In the genomic region with DNA sequence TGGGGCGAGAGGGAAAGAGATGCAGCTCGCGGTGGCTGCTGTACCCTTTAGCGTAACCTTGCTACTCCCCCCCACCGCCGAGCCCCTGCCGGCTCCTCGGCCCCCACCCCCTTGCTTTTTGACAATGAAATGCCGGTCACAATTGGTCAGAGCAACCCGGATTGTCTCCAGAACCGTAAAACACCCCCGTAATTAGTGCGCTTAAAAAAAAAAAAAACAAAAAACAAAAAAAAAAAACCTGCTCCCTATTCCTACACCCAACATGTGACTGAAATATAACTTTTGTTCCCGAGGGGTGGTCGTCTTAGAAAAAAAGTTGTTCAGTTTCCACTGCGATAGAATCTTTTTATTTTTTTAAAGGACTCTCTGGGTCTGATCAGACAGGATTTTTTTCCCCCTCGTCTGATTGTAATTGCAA, we compare ENCODE assay signal across 8 cellular contexts. TPM values are rescaled to one million over a fixed set of nuclear protein-coding genes. Genes with fewer than 3 reads are reported as not detected.
A peak's percentile ranks its signal among the peaks of the same experiment; 100 is the strongest.
DNase-seq lines count a peak whose midpoint lies in the region; ATAC-seq and TF ChIP-seq lines count a peak whose summit lies in the region.

No MANE protein-coding gene starts in this region.

- H3K9me3 Mint-ChIP-seq in brain: peaks cover 0 to 5% (median 2%) of the 10 kb centered on the region in 5 experiments
- peaks cover 6% of the 10 kb centered on the region for H3K9me3 Mint-ChIP-seq in mesothelial cell of epicardium

- no peaks in the 10 kb centered on the region for H3K36me3 Mint-ChIP-seq in brain
- H3K36me3 Mint-ChIP-seq in mesothelial cell of epicardium: no peaks in the 10 kb centered on the region

- H3K36me3 ChIP-seq in KOPT-K1 (ENCODE audit: insufficient read depth, low read length): no peaks in the 10 kb centered on the region

- H3K9me3 ChIP-seq in KOPT-K1 (ENCODE audit: insufficient read depth, low read length, poor library complexity, severe bottlenecking): no peaks in the 10 kb centered on the region

- H3K27ac ChIP-seq in KOPT-K1 (ENCODE audit: low read depth, low read length, poor library complexity, severe bottlenecking): peak overlapping the region; percentile 96

- DNase-seq in AG10803 (ENCODE audit: low read depth): no peak
- DNase-seq in mesothelial cell of epicardium (ENCODE audit: low spot score in 2 of 2, unreplicated experiment in 2 of 2): peak in 1 of 2 experiments; percentile 29
- DNase-seq in erythroblast (lab: John Stamatoyannopoulos, UW): no peak

- peak overlapping the region; percentile 95 for H3K4me3 ChIP-seq in AG10803 (ENCODE audit: low read length)

- ATAC-seq in GM18511 (IDR thresholded peaks at IDR 0.05; ENCODE audit: unreplicated experiment) (no peak), HG02852 (IDR thresholded peaks at IDR 0.05; ENCODE audit: unreplicated experiment) (no peak), GM21515 (IDR thresholded peaks at IDR 0.05; ENCODE audit: unreplicated experiment) (no peak)

- no peak for TF ChIP-seq POLR2A in erythroblast (IDR thresholded peaks at IDR 0.05; ENCODE audit: low read length)

- H3K27me3 Mint-ChIP-seq in brain: peaks cover 8% of the 10 kb centered on the region
- no peaks in the 10 kb centered on the region for H3K27me3 Mint-ChIP-seq in mesothelial cell of epicardium (ENCODE audit: low read depth)

- no peak for TF ChIP-seq CTCF in AG10803 (conservative IDR thresholded peaks at IDR 0.05; ENCODE audit: low read length)
- TF ChIP-seq CTCF in brain (conservative IDR thresholded peaks at IDR 0.05): no peak
- no peak for TF ChIP-seq CTCF in mesothelial cell of epicardium (IDR thresholded peaks at IDR 0.05; ENCODE audit: unreplicated experiment)

- H3K27ac Mint-ChIP-seq in brain (peak overlapping the region; percentile 95 to 99 (median 98)), mesothelial cell of epicardium (peak overlapping the region; percentile 98)

- H3K4me3 Mint-ChIP-seq in brain: peak overlapping the region; percentile 90 to 99 (median 96)
- peak overlapping the region; percentile 87 for H3K4me3 Mint-ChIP-seq in mesothelial cell of epicardium

- H3K4me1 Mint-ChIP-seq in brain (peaks cover 39% of the 10 kb centered on the region), mesothelial cell of epicardium (peaks cover 33% of the 10 kb centered on the region)

RNA-seq across cellular contexts. Expression of a gene that starts 0.8 kb away (rescaled TPM):
- polyA plus RNA-seq in brain (ENCODE audit: insufficient read depth, low read depth, low replicate concordance): 9.6 TPM
- 26.2 to 31.4 TPM (median 27.5 TPM) in 3 replicates for total RNA-seq in mesothelial cell of epicardium
